Comparison of ENCODE assay signal across 1 cellular context in the genomic region with DNA sequence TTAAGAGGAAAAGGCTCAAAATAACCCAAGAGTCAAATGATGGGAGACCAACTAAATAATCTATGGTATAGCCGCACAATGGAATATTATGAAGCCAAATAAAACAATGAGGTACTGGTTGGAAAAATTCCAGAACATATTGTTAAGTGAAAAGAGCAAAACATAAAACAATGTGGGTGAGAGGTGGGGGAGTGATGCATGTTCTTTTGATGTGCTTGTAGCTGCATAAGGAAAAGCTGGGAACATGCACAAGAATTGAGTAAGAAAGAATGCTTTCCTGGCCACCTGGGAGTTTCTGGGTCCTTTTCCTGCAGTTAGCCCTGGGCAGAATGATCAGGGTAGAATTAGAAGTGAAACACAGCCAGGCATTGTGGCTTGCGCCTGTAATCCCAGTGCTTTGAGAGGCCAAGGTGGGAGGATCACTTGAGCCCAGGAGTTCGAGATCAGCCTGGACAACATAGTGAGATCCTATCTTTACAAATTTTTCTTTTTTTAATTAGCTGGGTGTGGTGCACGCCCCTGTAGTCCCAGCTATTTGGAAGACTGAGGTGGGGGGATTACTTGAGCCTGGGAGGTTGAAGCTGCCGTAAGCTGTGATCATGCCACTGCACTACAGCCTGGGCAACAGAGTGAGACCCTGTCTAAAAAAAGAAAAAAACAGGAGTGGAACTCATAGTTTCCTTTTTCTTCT.
TF ChIP-seq lines count a peak whose summit lies in the region.

No MANE protein-coding gene starts in this region.

TF ChIP-seq in endothelial cell of umbilical vein, 7 proteins besides CTCF, POLR2A, EP300 and RAD21:
- TF ChIP-seq MYC (IDR thresholded peaks at IDR 0.05; ENCODE audit: low read depth, low read length) (no peak), JUN (IDR thresholded peaks at IDR 0.05; ENCODE audit: borderline replicate concordance, insufficient read depth, insufficient read length, low read depth) (peak; percentile 54)
